In genomic region chr20:63417213-63418120, GRCh38 we compare ENCODE assay signal across 25 cellular contexts. TPM values are rescaled to one million over a fixed set of nuclear protein-coding genes. Genes with fewer than 3 reads are reported as not detected.
"Had no signal": no experiment of that assay in that cellular context is flagged by ENCODE, and none has a peak within 500 bp of the region (broad histone marks: within the 10 kb centered on the region; RNA-seq: fewer than 3 reads in every experiment).

No MANE protein-coding gene starts in this region.

- H3K4me1 Mint-ChIP-seq: activated B cell treated with CpG ODN at 0.5 μM for 24 hours; activated CD8-positive, alpha-beta memory T cell treated with anti-CD3 and anti-CD28 coated beads, Interleukin-2, amount 10 ng/mL, durations not matched to agents 7 days and 5 days; mesothelial cell of epicardium; stimulated activated naive CD8-positive, alpha-beta T cell treated with anti-CD3 and anti-CD28 coated beads, Interleukin-15, amount 100 ng/mL, for 72 hours had no signal

- DNase-seq: activated B cell treated with CpG ODN at 0.5 μM for 24 hours; activated CD4-positive, alpha-beta memory T cell treated with anti-CD3 and anti-CD28 coated beads for 36 hours; activated CD4-positive, alpha-beta T cell treated with anti-CD3 and anti-CD28 coated beads for 4 hours; activated CD8-positive, alpha-beta memory T cell treated with anti-CD3 and anti-CD28 coated beads, Interleukin-2, amount 10 ng/mL, durations not matched to agents 7 days and 5 days; amygdala; effector memory CD8-positive, alpha-beta T cell; foreskin fibroblast; hypothalamus; right cardiac atrium; small intestine; stimulated activated CD4-positive, alpha-beta T cell treated with anti-CD3 and anti-CD28 coated beads, Interleukin-15, amount 100 ng/mL, for 24 hours; stimulated activated CD4-positive, alpha-beta T cell treated with anti-CD3 and anti-CD28 coated beads, Interleukin-2, amount 100 ng/mL, for 48 hours; stimulated activated naive CD8-positive, alpha-beta T cell treated with anti-CD3 and anti-CD28 coated beads, Interleukin-15, amount 100 ng/mL, for 72 hours; SW 1271; T-helper 2 cell; trophoblast cell had no signal

- H3K36me3 Mint-ChIP-seq: activated CD4-positive, alpha-beta memory T cell treated with anti-CD3 and anti-CD28 coated beads for 36 hours; activated CD8-positive, alpha-beta memory T cell treated with anti-CD3 and anti-CD28 coated beads, Interleukin-2, amount 10 ng/mL, durations not matched to agents 7 days and 5 days; activated naive CD8-positive, alpha-beta T cell; mesothelial cell of epicardium had no signal

- H3K27ac ChIP-seq: prostate gland, suprapubic skin had no signal

- H3K27ac Mint-ChIP-seq: activated B cell treated with CpG ODN at 0.5 μM for 24 hours; activated CD4-positive, alpha-beta memory T cell treated with anti-CD3 and anti-CD28 coated beads for 36 hours; activated CD8-positive, alpha-beta memory T cell treated with anti-CD3 and anti-CD28 coated beads, Interleukin-2, amount 10 ng/mL, durations not matched to agents 7 days and 5 days; activated naive CD8-positive, alpha-beta T cell; effector memory CD8-positive, alpha-beta T cell; mesothelial cell of epicardium; stimulated activated naive CD8-positive, alpha-beta T cell treated with anti-CD3 and anti-CD28 coated beads, Interleukin-15, amount 100 ng/mL, for 72 hours had no signal

- H3K4me3 ChIP-seq: lung, prostate gland, suprapubic skin had no signal

- H3K4me3 Mint-ChIP-seq: activated B cell treated with CpG ODN at 0.5 μM for 24 hours; activated CD4-positive, alpha-beta memory T cell treated with anti-CD3 and anti-CD28 coated beads for 36 hours; activated CD8-positive, alpha-beta memory T cell treated with anti-CD3 and anti-CD28 coated beads, Interleukin-2, amount 10 ng/mL, durations not matched to agents 7 days and 5 days; activated naive CD8-positive, alpha-beta T cell; effector memory CD8-positive, alpha-beta T cell; mesothelial cell of epicardium; stimulated activated naive CD8-positive, alpha-beta T cell treated with anti-CD3 and anti-CD28 coated beads, Interleukin-15, amount 100 ng/mL, for 72 hours had no signal

- H3K4me1 ChIP-seq: prostate gland, suprapubic skin had no signal

- FAIRE-seq: keratinocyte, small intestine had no signal

- H3K36me3 ChIP-seq: prostate gland, suprapubic skin had no signal

- ATAC-seq: activated CD8-positive, alpha-beta memory T cell treated with anti-CD3 and anti-CD28 coated beads, Interleukin-2, amount 10 ng/mL, durations not matched to agents 7 days and 5 days; effector memory CD8-positive, alpha-beta T cell; left lobe of liver; right cardiac atrium; stimulated activated naive CD8-positive, alpha-beta T cell treated with anti-CD3 and anti-CD28 coated beads, Interleukin-15, amount 100 ng/mL, for 72 hours had no signal

- H3K9me3 Mint-ChIP-seq: activated B cell treated with CpG ODN at 0.5 μM for 24 hours; activated CD4-positive, alpha-beta memory T cell treated with anti-CD3 and anti-CD28 coated beads for 36 hours; effector memory CD8-positive, alpha-beta T cell; mesothelial cell of epicardium; stimulated activated naive CD8-positive, alpha-beta T cell treated with anti-CD3 and anti-CD28 coated beads, Interleukin-15, amount 100 ng/mL, for 72 hours had no signal

- H3K9me3 ChIP-seq: prostate gland, suprapubic skin had no signal

- H3K27me3 Mint-ChIP-seq: activated CD8-positive, alpha-beta memory T cell treated with anti-CD3 and anti-CD28 coated beads, Interleukin-2, amount 10 ng/mL, durations not matched to agents 7 days and 5 days had no signal

RNA-seq across cellular contexts. Expression of gene KCNQ2, which starts 55.0 kb away (rescaled TPM):
- total RNA-seq: activated B cell treated with CpG ODN at 0.5 μM for 24 hours; activated CD4-positive, alpha-beta memory T cell treated with anti-CD3 and anti-CD28 coated beads for 36 hours; dermis microvascular lymphatic vessel endothelial cell; left lobe of liver had no signal
- polyA plus RNA-seq: keratinocyte had no signal

RNA-seq across cellular contexts. Expression of gene CHRNA4, which starts 56.3 kb away (rescaled TPM):
- total RNA-seq: activated B cell treated with CpG ODN at 0.5 μM for 24 hours; activated CD4-positive, alpha-beta memory T cell treated with anti-CD3 and anti-CD28 coated beads for 36 hours; activated CD8-positive, alpha-beta memory T cell treated with anti-CD3 and anti-CD28 coated beads, Interleukin-2, amount 10 ng/mL, durations not matched to agents 7 days and 5 days; osteoblast; suprapubic skin had no signal
- polyA plus RNA-seq: keratinocyte had no signal
